16 cellular contexts compared by ENCODE assay signal in the genomic region with DNA sequence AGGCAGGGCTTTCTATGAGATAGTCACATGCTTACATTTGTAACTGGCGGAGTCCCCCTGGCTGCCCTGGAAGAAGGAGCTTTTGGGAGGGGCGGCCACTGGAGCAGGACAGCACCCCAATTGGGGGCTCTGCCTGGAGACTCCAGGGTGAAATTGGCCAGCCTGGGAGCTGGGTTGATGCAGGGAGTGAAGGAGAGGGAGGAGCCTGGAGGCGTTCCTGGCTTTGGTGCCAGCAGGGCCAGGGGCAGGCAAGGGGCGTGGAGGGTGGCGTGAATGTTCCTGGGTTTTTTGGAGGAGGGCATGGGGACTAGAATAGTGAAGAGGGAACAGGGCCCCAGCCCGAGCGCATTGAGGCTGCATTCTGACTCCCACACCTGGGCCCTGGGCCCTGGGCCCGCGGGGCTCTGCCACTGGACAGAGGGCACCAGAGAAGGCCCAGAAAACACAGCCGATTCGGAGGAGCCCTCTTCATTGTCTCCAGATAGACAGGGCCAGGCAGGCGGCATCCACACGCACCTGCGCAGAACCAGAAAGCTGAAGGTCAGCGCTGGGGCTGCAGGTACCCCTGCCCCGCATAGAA. TPM values are rescaled to one million over a fixed set of nuclear protein-coding genes. Genes with fewer than 3 reads are reported as not detected.
A peak's percentile ranks its signal among the peaks of the same experiment; 100 is the strongest.
DNase-seq lines count a peak whose midpoint lies in the region; TF ChIP-seq lines count a peak whose summit lies in the region.
"Had no signal": no experiment of that assay in that cellular context is flagged by ENCODE, and none has a peak within 500 bp of the region (broad histone marks: within the 10 kb centered on the region; RNA-seq: fewer than 3 reads in every experiment).

No MANE protein-coding gene starts in this region.

- H3K27ac Mint-ChIP-seq in neural progenitor cell = no peak overlapping the region
- no peak overlapping the region for H3K27ac Mint-ChIP-seq in endodermal cell
- H3K27ac Mint-ChIP-seq: activated CD4-positive, alpha-beta T cell treated with anti-CD3 and anti-CD28 coated beads, Interleukin-2, amount 10 ng/mL, durations not matched to agents 7 days and 5 days; dendritic cell treated with granulocyte-macrophage colony-stimulating factor and Interleukin-4, amounts not matched to agents 40 ng/mL and 50 ng/mL, for 4 days had no signal

- TF ChIP-seq POLR2A in prostate gland (IDR thresholded peaks at IDR 0.05) = no peak

- H3K36me3 ChIP-seq in BLaER1 treated with 17β-estradiol and CSF1 and Interleukin-3, amounts not matched to agents 10 nM and 100 nM = peaks cover 0 to 7% (median 6%) of the 10 kb centered on the region in 11 experiments; a peak in 12 of 22 replicates
- no peaks in the 10 kb centered on the region for H3K36me3 ChIP-seq in prostate gland
- peaks cover 0 to 8% of the 10 kb centered on the region in 2 donors for H3K36me3 ChIP-seq in ascending aorta
- H3K36me3 ChIP-seq in neural progenitor cell = no peaks in the 10 kb centered on the region
- no peaks in the 10 kb centered on the region for H3K36me3 ChIP-seq in endodermal cell (ENCODE audit: control insufficient read depth, insufficient read depth, low read length)

- H3K36me3 Mint-ChIP-seq in neural progenitor cell (no peaks in the 10 kb centered on the region), endodermal cell (ENCODE audit: low read depth) (peaks cover 4% of the 10 kb centered on the region)

- H3K4me1 Mint-ChIP-seq in neural progenitor cell (no peaks in the 10 kb centered on the region), endodermal cell (no peaks in the 10 kb centered on the region)
- H3K4me1 Mint-ChIP-seq: activated CD4-positive, alpha-beta T cell treated with anti-CD3 and anti-CD28 coated beads, Interleukin-2, amount 10 ng/mL, durations not matched to agents 7 days and 5 days had no signal

- H2AFZ ChIP-seq in neural progenitor cell (replicated peaks) = no peak overlapping the region

- peak; percentile 15 for DNase-seq in NCI-H2029 treated with DMSO at 0.1 percent for 48 hours (lab: John Stamatoyannopoulos, UW)
- no peak for DNase-seq in epithelial cell of prostate (ENCODE audit: low read depth, low spot score)
- no peak for DNase-seq in prostate gland (ENCODE audit: low spot score)
- no peak for DNase-seq in ascending aorta (ENCODE audit: low spot score in 2 of 2)
- DNase-seq in neural progenitor cell (ENCODE audit: low spot score) = no peak
- no peak for DNase-seq in DMS114 treated with DMSO at 0.1 percent for 48 hours (lab: John Stamatoyannopoulos, UW; ENCODE audit: unreplicated experiment)
- DNase-seq in endodermal cell = no peak
- DNase-seq: activated CD4-positive, alpha-beta T cell treated with anti-CD3 and anti-CD28 coated beads, Interleukin-2, amount 10 ng/mL, durations not matched to agents 7 days and 5 days; activated T-cell treated with anti-CD3 and anti-CD28 coated beads, Interleukin-2, amount 50 U/mL, for 4 hours; NCI-H146; SIG-M5; stimulated activated CD4-positive, alpha-beta T cell treated with anti-CD3 and anti-CD28 coated beads, Interleukin-12 subunit alpha, Interleukin-12 subunit beta, amount 100 ng/mL, for 4 hours had no signal

- H3K27ac ChIP-seq in BLaER1 treated with 17β-estradiol and CSF1 and Interleukin-3, amounts not matched to agents 10 nM and 100 nM = peak overlapping the region in 7 of 11 experiments; percentile 31 to 86 (median 73); a peak in 8 of 22 replicates
- H3K27ac ChIP-seq in epithelial cell of prostate (peak overlapping the region; percentile 87), prostate gland (peak overlapping the region; percentile 79 to 86), ascending aorta (no peak overlapping the region), neural progenitor cell (no peak overlapping the region), endodermal cell (ENCODE audit: low read depth, low read length) (no peak overlapping the region)
- H3K27ac ChIP-seq: KMS-11 had no signal

- peak overlapping the region in 9 of 11 experiments; percentile 29 to 62 (median 43); a peak in 13 of 22 replicates for H3K9ac ChIP-seq in BLaER1 treated with 17β-estradiol and CSF1 and Interleukin-3, amounts not matched to agents 10 nM and 100 nM
- H3K9ac ChIP-seq in neural progenitor cell = no peak overlapping the region
- no peak overlapping the region for H3K9ac ChIP-seq in endodermal cell (ENCODE audit: extremely low read depth, low read length, poor library complexity, severe bottlenecking)
- H3K9ac ChIP-seq: KMS-11 had no signal

- WGBS in prostate gland = 56% methylated on average over 16 of the region's 16 CpGs
- 94 to 96% methylated on average over 8 to 16 of the region's 16 CpGs for WGBS in endodermal cell (ENCODE audit: insufficient coverage in 1 of 2, insufficient read length in 1 of 2), 2 experiments

- peaks cover 41 to 97% (median 86%) of the 10 kb centered on the region in 10 experiments for H3K4me1 ChIP-seq in BLaER1 treated with 17β-estradiol and CSF1 and Interleukin-3, amounts not matched to agents 10 nM and 100 nM
- H3K4me1 ChIP-seq in prostate gland (replicated peaks) (peaks cover 16% of the 10 kb centered on the region), ascending aorta (peaks cover 0 to 9% of the 10 kb centered on the region in 2 donors), neural progenitor cell (no peaks in the 10 kb centered on the region), endodermal cell (ENCODE audit: control insufficient read depth, insufficient read depth, low read length) (no peaks in the 10 kb centered on the region)

- peaks cover 7 to 78% (median 39%) of the 10 kb centered on the region in 11 experiments; a peak in 20 of 22 replicates for H4K20me1 ChIP-seq in BLaER1 treated with 17β-estradiol and CSF1 and Interleukin-3, amounts not matched to agents 10 nM and 100 nM
- H4K20me1 ChIP-seq in neural progenitor cell (ENCODE audit: low read depth) = peaks cover 8% of the 10 kb centered on the region

- intact Hi-C loops in prostate gland (cut with DNase I) = no loop called here
- intact Hi-C loops in ascending aorta (cut with DNase I) = no loop called here

- H3K79me2 ChIP-seq in neural progenitor cell (ENCODE audit: low read depth) = no peaks in the 10 kb centered on the region

- H3K27me3 Mint-ChIP-seq in neural progenitor cell (ENCODE audit: insufficient read depth, low read depth) (peaks cover 6% of the 10 kb centered on the region), endodermal cell (ENCODE audit: insufficient read depth) (peaks cover 14% of the 10 kb centered on the region)
- H3K27me3 Mint-ChIP-seq: activated CD4-positive, alpha-beta T cell treated with anti-CD3 and anti-CD28 coated beads, Interleukin-2, amount 10 ng/mL, durations not matched to agents 7 days and 5 days; dendritic cell treated with granulocyte-macrophage colony-stimulating factor and Interleukin-4, amounts not matched to agents 40 ng/mL and 50 ng/mL, for 4 days had no signal

- H3K9me3 Mint-ChIP-seq in neural progenitor cell (no peaks in the 10 kb centered on the region), endodermal cell (no peaks in the 10 kb centered on the region)
- H3K9me3 Mint-ChIP-seq: activated CD4-positive, alpha-beta T cell treated with anti-CD3 and anti-CD28 coated beads, Interleukin-2, amount 10 ng/mL, durations not matched to agents 7 days and 5 days; activated T-cell treated with anti-CD3 and anti-CD28 coated beads, Interleukin-2, amount 50 U/mL, for 4 hours; dendritic cell treated with granulocyte-macrophage colony-stimulating factor and Interleukin-4, amounts not matched to agents 40 ng/mL and 50 ng/mL, for 4 days had no signal

- TF ChIP-seq CTCF in prostate gland (IDR thresholded peaks at IDR 0.05) = no peak
- no peak for TF ChIP-seq CTCF in ascending aorta (IDR thresholded peaks at IDR 0.05)
- TF ChIP-seq CTCF in neural progenitor cell (IDR thresholded peaks at IDR 0.05) = no peak
- no peak for TF ChIP-seq CTCF in endodermal cell (conservative IDR thresholded peaks at IDR 0.05)

- H3K4me2 ChIP-seq in BLaER1 treated with 17β-estradiol and CSF1 and Interleukin-3, amounts not matched to agents 10 nM and 100 nM = peak overlapping the region; percentile 36 to 97 (median 90)
- no peak overlapping the region for H3K4me2 ChIP-seq in neural progenitor cell
- H3K4me2 ChIP-seq: KMS-11 had no signal

- no peaks in the 10 kb centered on the region for H3K27me3 ChIP-seq in BLaER1 treated with 17β-estradiol and CSF1 and Interleukin-3, amounts not matched to agents 10 nM and 100 nM
- H3K27me3 ChIP-seq in prostate gland (replicated peaks; ENCODE audit: insufficient read depth) (no peaks in the 10 kb centered on the region), ascending aorta (no peaks in the 10 kb centered on the region), neural progenitor cell (no peaks in the 10 kb centered on the region), endodermal cell (ENCODE audit: control insufficient read depth, insufficient read depth, low read length, poor library complexity, severe bottlenecking) (no peaks in the 10 kb centered on the region)

- H3K4me3 Mint-ChIP-seq in neural progenitor cell = no peak overlapping the region
- no peak overlapping the region for H3K4me3 Mint-ChIP-seq in endodermal cell
- H3K4me3 Mint-ChIP-seq: activated CD4-positive, alpha-beta T cell treated with anti-CD3 and anti-CD28 coated beads, Interleukin-2, amount 10 ng/mL, durations not matched to agents 7 days and 5 days; activated T-cell treated with anti-CD3 and anti-CD28 coated beads, Interleukin-2, amount 50 U/mL, for 4 hours; dendritic cell treated with granulocyte-macrophage colony-stimulating factor and Interleukin-4, amounts not matched to agents 40 ng/mL and 50 ng/mL, for 4 days had no signal

- H3F3A ChIP-seq in neural progenitor cell (ENCODE audit: low read depth) = no peaks in the 10 kb centered on the region

- H3K9me3 ChIP-seq in BLaER1 treated with 17β-estradiol and CSF1 and Interleukin-3, amounts not matched to agents 10 nM and 100 nM (replicated peaks in 1 of 11) = no peaks in the 10 kb centered on the region
- no peaks in the 10 kb centered on the region for H3K9me3 ChIP-seq in prostate gland
- no peaks in the 10 kb centered on the region for H3K9me3 ChIP-seq in ascending aorta
- no peaks in the 10 kb centered on the region for H3K9me3 ChIP-seq in neural progenitor cell (ENCODE audit: low read depth)
- H3K9me3 ChIP-seq in endodermal cell (ENCODE audit: control insufficient read depth, low read length) = no peaks in the 10 kb centered on the region

- no peak overlapping the region; a peak in 1 of 20 replicates for H3K4me3 ChIP-seq in BLaER1 treated with 17β-estradiol and CSF1 and Interleukin-3, amounts not matched to agents 10 nM and 100 nM
- H3K4me3 ChIP-seq in prostate gland = no peak overlapping the region
- H3K4me3 ChIP-seq in ascending aorta = no peak overlapping the region
- no peak overlapping the region for H3K4me3 ChIP-seq in neural progenitor cell
- no peak overlapping the region for H3K4me3 ChIP-seq in endodermal cell (ENCODE audit: low read length)

RNA-seq across cellular contexts. Expression of a gene that starts 29.5 kb away (rescaled TPM):
- 1 to 10 TPM in 1 of 2 donors, under 1 TPM in 1; 0.09 to 2.0 TPM for total RNA-seq in prostate gland
- 5.0 TPM for total RNA-seq in ascending aorta
- not detected in 2 replicates for total RNA-seq in neural progenitor cell (ENCODE audit: low replicate concordance)
- total RNA-seq in endodermal cell = not detected
- polyA plus RNA-seq in endodermal cell (2013, experiment 1 of 2) = 0.96 TPM
- polyA plus RNA-seq in endodermal cell (2013, experiment 2 of 2) = 1.8 TPM
- total RNA-seq: activated CD4-positive, alpha-beta T cell treated with anti-CD3 and anti-CD28 coated beads, Interleukin-2, amount 10 ng/mL, durations not matched to agents 7 days and 5 days; activated T-cell treated with anti-CD3 and anti-CD28 coated beads, Interleukin-2, amount 50 U/mL, for 4 hours; lung microvascular endothelial cell had no signal

Comparison
In these comparisons a context has a peak if more than half of its experiments do, and no peak if none do; other contexts are left out.
1. H3K27ac ChIP-seq: peak in BLaER1 treated with 17β-estradiol and CSF1 and Interleukin-3, amounts not matched to agents 10 nM and 100 nM (7 of 11), epithelial cell of prostate (single experiment) and prostate gland (2 of 2); none in ascending aorta (0 of 2), neural progenitor cell (single experiment) and endodermal cell (single experiment).
2. H3K9ac ChIP-seq: peak in BLaER1 treated with 17β-estradiol and CSF1 and Interleukin-3, amounts not matched to agents 10 nM and 100 nM (9 of 11); none in neural progenitor cell (single experiment) and endodermal cell (single experiment).